Comparison of ENCODE assay signal across 14 cellular contexts in the genomic region with DNA sequence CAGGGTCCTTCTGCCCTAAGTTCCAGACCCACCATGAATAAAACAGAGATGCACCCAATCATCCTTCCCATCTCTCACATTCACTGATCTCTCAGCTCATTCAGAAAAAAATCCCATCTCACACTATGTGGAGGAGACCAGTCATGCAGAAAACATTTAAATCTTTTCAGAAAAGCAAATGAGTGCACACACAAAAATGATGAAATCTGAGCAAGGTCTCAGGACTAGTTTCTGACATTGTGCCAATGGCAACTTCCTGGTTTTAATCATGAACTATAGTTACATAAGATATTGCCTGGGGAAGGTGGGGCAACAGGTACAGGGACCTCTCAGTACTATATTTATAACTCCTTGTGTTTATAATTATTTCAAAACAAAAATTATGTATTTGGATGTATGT.
DNase-seq lines count a peak whose midpoint lies in the region; ATAC-seq, FAIRE-seq and TF ChIP-seq lines count a peak whose summit lies in the region.
"Had no signal": no experiment of that assay in that cellular context is flagged by ENCODE, and none has a peak within 500 bp of the region (broad histone marks: within the 10 kb centered on the region; RNA-seq: fewer than 3 reads in every experiment).

No MANE protein-coding gene starts in this region.

- H3K36me3 Mint-ChIP-seq in activated CD4-positive, alpha-beta memory T cell treated with anti-CD3 and anti-CD28 coated beads for 36 hours, result no peaks in the 10 kb centered on the region

- H3K79me2 ChIP-seq in GM23248 (ENCODE audit: insufficient read depth), result no peaks in the 10 kb centered on the region

- FAIRE-seq in small intestine (lab: Jason Lieb, UNC), result no peak

- H3K27me3 ChIP-seq in GM23248 (replicated peaks; ENCODE audit: insufficient read depth) (no peaks in the 10 kb centered on the region), small intestine (ENCODE audit: control insufficient read depth in 2 of 2, insufficient read depth in 2 of 2, low read length in 2 of 2) (no peaks in the 10 kb centered on the region)
- H3K27me3 ChIP-seq: heart right ventricle, testis had no signal

- H3K9me2 ChIP-seq in GM23248 (ENCODE audit: insufficient read depth), result no peaks in the 10 kb centered on the region

- CTCF ChIA-PET in activated CD4-positive, alpha-beta memory T cell treated with anti-CD3 and anti-CD28 coated beads for 36 hours (lab: Charles Lee), result interaction anchor here (0.6 to 3.1 kb wide), 3 partner anchors 11 to 454 kb away, joined by 4 to 12 read pairs (median 4); no protein-coding TSS in a partner anchor

- peaks cover 7% of the 10 kb centered on the region for H3F3A ChIP-seq in GM23248 (ENCODE audit: insufficient read depth)

- no peaks in the 10 kb centered on the region for H3K36me3 ChIP-seq in GM23248 (ENCODE audit: low read depth)
- no peaks in the 10 kb centered on the region for H3K36me3 ChIP-seq in small intestine (ENCODE audit: control insufficient read depth in 2 of 2, insufficient read depth in 2 of 2, low read length in 2 of 2)
- H3K36me3 ChIP-seq: heart right ventricle had no signal

- H3K27ac ChIP-seq in GM23248 (peak overlapping the region; percentile 52), small intestine (ENCODE audit: low read depth in 1 of 2, low read length in 1 of 2) (no peak overlapping the region)
- H3K27ac ChIP-seq: heart right ventricle, testis had no signal

- 0 out of 2 replicates have a peak overlapping the region, but pooled peaks have one; percentile 25 for H3K9ac ChIP-seq in GM23248

- H2AFZ ChIP-seq in GM23248, result peak overlapping the region; percentile 48; the same call in 1 of the 2 replicates

- TF ChIP-seq CTCF in fibroblast of mammary gland (conservative IDR thresholded peaks at IDR 0.05; ENCODE audit: control insufficient read depth, insufficient read depth, low read depth, low read length), result no peak

- in situ Hi-C loops in GM23248 (cut with MboI), result no loop called here

- intact Hi-C loops in activated CD4-positive, alpha-beta memory T cell treated with anti-CD3 and anti-CD28 coated beads for 36 hours (cut with micrococcal nuclease), result no loop called here

- H3K4me1 ChIP-seq in GM23248 (ENCODE audit: insufficient read depth), result peaks cover 12% of the 10 kb centered on the region
- no peaks in the 10 kb centered on the region for H3K4me1 ChIP-seq in small intestine (ENCODE audit: control insufficient read depth in 2 of 2, insufficient read depth in 1 of 2, low read depth in 1 of 2, low read length in 1 of 2)
- H3K4me1 ChIP-seq: heart right ventricle, testis had no signal

- no peak overlapping the region for H3K27ac Mint-ChIP-seq in activated CD4-positive, alpha-beta memory T cell treated with anti-CD3 and anti-CD28 coated beads for 36 hours
- H3K27ac Mint-ChIP-seq: activated naive CD8-positive, alpha-beta T cell treated with anti-CD3 and anti-CD28 coated beads, Interleukin-2, amount 50 U/mL, for 24 hours; nephron had no signal

- peak; percentile 93 for DNase-seq in GM23248
- DNase-seq in RKO (ENCODE audit: low spot score), result peak; percentile 29
- DNase-seq in fibroblast of mammary gland (ENCODE audit: low read depth), result peak; percentile 92
- peak; percentile 81 for DNase-seq in small intestine
- DNase-seq in activated CD4-positive, alpha-beta memory T cell treated with anti-CD3 and anti-CD28 coated beads for 36 hours, result no peak
- DNase-seq in SHP77 treated with DMSO at 0.1 percent for 48 hours (lab: John Stamatoyannopoulos, UW), result no peak
- DNase-seq in COLO668 (lab: John Stamatoyannopoulos, UW; ENCODE audit: unreplicated experiment), result no peak
- DNase-seq: activated CD4-positive, alpha-beta T cell treated with anti-CD3 and anti-CD28 coated beads for 1 hour; activated naive CD8-positive, alpha-beta T cell treated with anti-CD3 and anti-CD28 coated beads, Interleukin-2, amount 50 U/mL, for 24 hours; heart right ventricle; NCI-H1105 treated with DMSO at 0.1 percent for 48 hours; testis had no signal

- H3K4me3 Mint-ChIP-seq in activated CD4-positive, alpha-beta memory T cell treated with anti-CD3 and anti-CD28 coated beads for 36 hours, result no peak overlapping the region
- H3K4me3 Mint-ChIP-seq: activated naive CD8-positive, alpha-beta T cell treated with anti-CD3 and anti-CD28 coated beads, Interleukin-2, amount 50 U/mL, for 24 hours; nephron had no signal

- H3K4me2 ChIP-seq in GM23248 (ENCODE audit: unreplicated experiment), result peak overlapping the region; percentile 21

- no peaks in the 10 kb centered on the region for H3K9me3 Mint-ChIP-seq in activated CD4-positive, alpha-beta memory T cell treated with anti-CD3 and anti-CD28 coated beads for 36 hours
- H3K9me3 Mint-ChIP-seq: activated naive CD8-positive, alpha-beta T cell treated with anti-CD3 and anti-CD28 coated beads, Interleukin-2, amount 50 U/mL, for 24 hours had no signal

- no peak for ATAC-seq in GM21737 (IDR thresholded peaks at IDR 0.05; ENCODE audit: unreplicated experiment)
- ATAC-seq: activated naive CD8-positive, alpha-beta T cell treated with anti-CD3 and anti-CD28 coated beads, Interleukin-2, amount 50 U/mL, for 24 hours; heart right ventricle had no signal

- POLR2A ChIA-PET in activated CD4-positive, alpha-beta memory T cell treated with anti-CD3 and anti-CD28 coated beads for 36 hours (lab: Charles Lee), result no interaction called here

- H3K27me3 Mint-ChIP-seq in activated CD4-positive, alpha-beta memory T cell treated with anti-CD3 and anti-CD28 coated beads for 36 hours, result peaks cover 5% of the 10 kb centered on the region

- H3K4me3 ChIP-seq in GM23248, result no peak overlapping the region
- H3K4me3 ChIP-seq in fibroblast of mammary gland (ENCODE audit: control insufficient read depth, low read depth, low read length), result no peak overlapping the region
- no peak overlapping the region for H3K4me3 ChIP-seq in small intestine (ENCODE audit: low read depth in 1 of 2, low read length in 2 of 2)
- H3K4me3 ChIP-seq: heart right ventricle, testis had no signal

- H4K20me1 ChIP-seq in GM23248 (ENCODE audit: insufficient read depth), result no peaks in the 10 kb centered on the region

- no peaks in the 10 kb centered on the region for H3K4me1 Mint-ChIP-seq in activated CD4-positive, alpha-beta memory T cell treated with anti-CD3 and anti-CD28 coated beads for 36 hours (ENCODE audit: low read depth)
- H3K4me1 Mint-ChIP-seq: activated naive CD8-positive, alpha-beta T cell treated with anti-CD3 and anti-CD28 coated beads, Interleukin-2, amount 50 U/mL, for 24 hours; nephron had no signal

- H3K9me3 ChIP-seq in GM23248 (ENCODE audit: low read depth) (no peaks in the 10 kb centered on the region), small intestine (ENCODE audit: control insufficient read depth, low read depth) (no peaks in the 10 kb centered on the region)
- H3K9me3 ChIP-seq: heart right ventricle, testis had no signal

Comparison
In these comparisons a context has a peak if more than half of its experiments do, and no peak if none do; other contexts are left out.
1. DNase-seq: peak in GM23248 (single experiment), RKO (single experiment), fibroblast of mammary gland (single experiment) and small intestine (single experiment); none in activated CD4-positive, alpha-beta memory T cell treated with anti-CD3 and anti-CD28 coated beads for 36 hours (single experiment), SHP77 treated with DMSO at 0.1 percent for 48 hours (single experiment) and COLO668 (single experiment).